29 cellular contexts compared by ENCODE assay signal in genomic region chr1:44118682-44119081, GRCh38. TPM values are rescaled to one million over a fixed set of nuclear protein-coding genes. Genes with fewer than 3 reads are reported as not detected.
"Had no signal": no experiment of that assay in that cellular context is flagged by ENCODE, and none has a peak within 500 bp of the region (broad histone marks: within the 10 kb centered on the region; RNA-seq: fewer than 3 reads in every experiment).

Gene KLF17 (plus strand): TSS chr1:44118821. CDS start chr1:44118908, 87 bp downstream.

- H3K27me3 ChIP-seq: colonic mucosa, dorsolateral prefrontal cortex, esophagus muscularis mucosa, gastroesophageal sphincter, left lung had no signal

- H3K4me3 ChIP-seq: colonic mucosa, dorsolateral prefrontal cortex, esophagus muscularis mucosa, gastroesophageal sphincter, heart right ventricle, left lung, lower lobe of right lung, mucosa of descending colon had no signal

- H3K9me3 ChIP-seq: colonic mucosa, esophagus muscularis mucosa, gastroesophageal sphincter, heart right ventricle, left lung, lower lobe of right lung, mucosa of descending colon had no signal

- H3K27ac ChIP-seq: colonic mucosa, dorsolateral prefrontal cortex, esophagus muscularis mucosa, foreskin keratinocyte, gastroesophageal sphincter, heart right ventricle, left lung, lower lobe of right lung had no signal

- H3K4me1 ChIP-seq: colonic mucosa, esophagus muscularis mucosa, foreskin keratinocyte, gastroesophageal sphincter, heart right ventricle, left lung, lower lobe of right lung had no signal

- H3K36me3 ChIP-seq: colonic mucosa, esophagus muscularis mucosa, gastroesophageal sphincter, heart right ventricle, left lung, lower lobe of right lung had no signal

- FAIRE-seq: endothelial cell of umbilical vein, frontal cortex, kidney had no signal

- DNase-seq: colonic mucosa; dermis blood vessel endothelial cell; dorsolateral prefrontal cortex; effector CD4-positive, alpha-beta T cell; effector memory CD4-positive, alpha-beta T cell; foreskin keratinocyte; head of caudate nucleus; heart right ventricle; hippocampal formation; islet precursor cell; kidney; kidney glomerular epithelial cell; left lung; left ventricle myocardium superior; lower lobe of right lung; mesenchymal stem cell; mucosa of descending colon; naive B cell had no signal

RNA-seq across cellular contexts. Expression of gene KLF17, which starts in this region (rescaled TPM):
- total RNA-seq: chondrocyte, colonic mucosa, dermis blood vessel endothelial cell, endothelial cell of umbilical vein, epithelial cell of proximal tubule, foreskin keratinocyte, kidney, left ventricle myocardium superior, lower leg skin, lung microvascular endothelial cell, mesenteric fat pad, mesothelial cell of epicardium, myocyte had no signal
- polyA plus RNA-seq: endothelial cell of umbilical vein, foreskin keratinocyte had no signal
